8 cellular contexts compared by ENCODE assay signal in the genomic region with DNA sequence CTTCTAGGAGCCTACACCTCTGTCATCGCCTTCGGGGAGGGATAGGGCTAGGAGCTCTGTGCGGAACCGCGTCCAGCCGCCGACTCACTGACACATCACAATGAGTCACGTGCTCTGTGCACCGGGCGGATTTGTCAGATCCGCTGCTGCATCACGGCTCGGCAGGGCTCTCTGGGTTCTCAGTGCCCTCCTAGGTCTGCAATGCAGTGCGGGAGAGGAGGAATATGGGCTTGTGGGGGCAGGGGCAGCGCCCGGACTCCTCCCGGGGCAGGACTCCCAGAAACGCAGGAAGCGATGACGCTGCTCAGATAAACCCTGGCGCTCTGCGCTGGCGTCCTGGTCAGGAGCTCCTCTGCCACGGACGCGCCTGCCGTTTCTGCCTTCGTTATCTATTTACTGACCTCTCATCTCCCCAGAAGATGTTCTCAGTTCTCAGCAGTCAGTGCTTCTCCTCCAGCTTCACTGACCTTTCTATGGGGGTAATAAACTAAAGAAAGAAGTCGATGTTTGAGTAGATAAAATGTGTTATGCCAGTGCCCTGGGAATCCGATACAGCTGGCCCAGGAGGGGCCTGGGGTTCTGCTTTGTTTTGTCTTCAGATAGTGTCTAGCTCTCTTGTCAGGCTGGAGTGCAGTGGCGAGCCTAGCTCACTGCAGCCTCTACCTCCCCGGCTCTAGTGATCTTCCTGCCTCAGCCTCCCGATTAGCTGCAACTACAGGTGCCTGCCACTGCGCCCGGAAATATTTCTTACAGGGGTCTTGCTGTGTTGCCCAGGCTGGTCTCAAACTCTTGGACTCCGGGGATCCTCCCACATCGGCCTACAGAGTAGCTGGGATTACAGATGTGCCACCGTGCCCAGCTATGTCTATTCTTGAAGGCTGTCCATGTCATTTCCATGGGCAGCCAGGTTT. TPM values are rescaled to one million over a fixed set of nuclear protein-coding genes. Genes with fewer than 3 reads are reported as not detected.
DNase-seq lines count a peak whose midpoint lies in the region; ATAC-seq, FAIRE-seq and TF ChIP-seq lines count a peak whose summit lies in the region.

No MANE protein-coding gene starts in this region.

- peak overlapping the region; percentile 88 for H3K27ac Mint-ChIP-seq in activated T-helper 1 cell treated with anti-CD3 and anti-CD28 coated beads, Interleukin-12 subunit alpha, Interleukin-12 subunit beta, Interleukin-2, Interleukin-4 antibody, amounts not matched to agents 30 ng/mL and 10 ng/mL and 1 ng/mL, durations not matched to agents 14 hours and 24 hours and 36 hours
- peak overlapping the region; percentile 95 to 97 for H3K27ac Mint-ChIP-seq in natural killer cell treated with Interleukin-12 subunit alpha and Interleukin-12 subunit beta and Interleukin-15 and Interleukin-18, amount 100 ng/mL, for 72 hours

- intact Hi-C loops in activated T-helper 1 cell treated with anti-CD3 and anti-CD28 coated beads, Interleukin-12 subunit alpha, Interleukin-12 subunit beta, Interleukin-2, Interleukin-4 antibody, amounts not matched to agents 30 ng/mL and 10 ng/mL and 1 ng/mL, durations not matched to agents 14 hours and 24 hours and 36 hours (cut with micrococcal nuclease) = loop anchor here (1.0 to 2.0 kb wide), 2 partner anchors 22 to 28 kb away; no protein-coding TSS in a partner anchor

- FAIRE-seq in RCC 7860 (lab: Jason Lieb, UNC) = peak; percentile 92

- peaks cover 28% of the 10 kb centered on the region for H3K4me1 Mint-ChIP-seq in activated T-helper 1 cell treated with anti-CD3 and anti-CD28 coated beads, Interleukin-12 subunit alpha, Interleukin-12 subunit beta, Interleukin-2, Interleukin-4 antibody, amounts not matched to agents 30 ng/mL and 10 ng/mL and 1 ng/mL, durations not matched to agents 14 hours and 24 hours and 36 hours (ENCODE audit: low read depth)
- peaks cover 42 to 43% of the 10 kb centered on the region in 2 donors for H3K4me1 Mint-ChIP-seq in natural killer cell treated with Interleukin-12 subunit alpha and Interleukin-12 subunit beta and Interleukin-15 and Interleukin-18, amount 100 ng/mL, for 72 hours (ENCODE audit: low read depth in 2 of 2)

- DNase-seq in DMS53 (lab: John Stamatoyannopoulos, UW) (peak; percentile 99), KBM-7 (peak; percentile 91), RCC 7860 (ENCODE audit: low spot score) (peak; percentile 100), fibroblast of pulmonary artery (ENCODE audit: low read depth) (peak; percentile 99)
- peak; percentile 68 for DNase-seq in activated T-helper 1 cell treated with anti-CD3 and anti-CD28 coated beads, Interleukin-12 subunit alpha, Interleukin-12 subunit beta, Interleukin-2, Interleukin-4 antibody, amounts not matched to agents 30 ng/mL and 10 ng/mL and 1 ng/mL, durations not matched to agents 14 hours and 24 hours and 36 hours (ENCODE audit: low spot score)
- DNase-seq in natural killer cell treated with Interleukin-12 subunit alpha and Interleukin-12 subunit beta and Interleukin-15 and Interleukin-18, amount 100 ng/mL, for 72 hours (ENCODE audit: low spot score) = peak; percentile 86
- peak; percentile 83 for DNase-seq in stimulated activated naive CD4-positive, alpha-beta T cell treated with Interleukin-2 at 50 U/mL for 16 hours (lab: John Stamatoyannopoulos, UW)

- H3K9me3 Mint-ChIP-seq in activated T-helper 1 cell treated with anti-CD3 and anti-CD28 coated beads, Interleukin-12 subunit alpha, Interleukin-12 subunit beta, Interleukin-2, Interleukin-4 antibody, amounts not matched to agents 30 ng/mL and 10 ng/mL and 1 ng/mL, durations not matched to agents 14 hours and 24 hours and 36 hours = no peaks in the 10 kb centered on the region
- no peaks in the 10 kb centered on the region for H3K9me3 Mint-ChIP-seq in natural killer cell treated with Interleukin-12 subunit alpha and Interleukin-12 subunit beta and Interleukin-15 and Interleukin-18, amount 100 ng/mL, for 72 hours

- in situ Hi-C loops in KBM-7 (cut with MboI; ENCODE audit: low pct_unique_long_range_greater_than_20kb, low sequenced_read_pairs) = no loop called here

- no peaks in the 10 kb centered on the region for H3K36me3 Mint-ChIP-seq in activated T-helper 1 cell treated with anti-CD3 and anti-CD28 coated beads, Interleukin-12 subunit alpha, Interleukin-12 subunit beta, Interleukin-2, Interleukin-4 antibody, amounts not matched to agents 30 ng/mL and 10 ng/mL and 1 ng/mL, durations not matched to agents 14 hours and 24 hours and 36 hours (ENCODE audit: low read depth)
- no peaks in the 10 kb centered on the region for H3K36me3 Mint-ChIP-seq in natural killer cell treated with Interleukin-12 subunit alpha and Interleukin-12 subunit beta and Interleukin-15 and Interleukin-18, amount 100 ng/mL, for 72 hours

- no peak for TF ChIP-seq CTCF in fibroblast of pulmonary artery (IDR thresholded peaks at IDR 0.05; ENCODE audit: low read length, missing control alignments)

- H3K4me3 ChIP-seq in fibroblast of pulmonary artery (replicated peaks; ENCODE audit: low read depth, low read length) = peak overlapping the region; percentile 39

- H3K27me3 Mint-ChIP-seq in activated T-helper 1 cell treated with anti-CD3 and anti-CD28 coated beads, Interleukin-12 subunit alpha, Interleukin-12 subunit beta, Interleukin-2, Interleukin-4 antibody, amounts not matched to agents 30 ng/mL and 10 ng/mL and 1 ng/mL, durations not matched to agents 14 hours and 24 hours and 36 hours (ENCODE audit: insufficient read depth) = no peaks in the 10 kb centered on the region
- H3K27me3 Mint-ChIP-seq in natural killer cell treated with Interleukin-12 subunit alpha and Interleukin-12 subunit beta and Interleukin-15 and Interleukin-18, amount 100 ng/mL, for 72 hours = no peaks in the 10 kb centered on the region

- peak overlapping the region; percentile 88 for H3K4me3 Mint-ChIP-seq in activated T-helper 1 cell treated with anti-CD3 and anti-CD28 coated beads, Interleukin-12 subunit alpha, Interleukin-12 subunit beta, Interleukin-2, Interleukin-4 antibody, amounts not matched to agents 30 ng/mL and 10 ng/mL and 1 ng/mL, durations not matched to agents 14 hours and 24 hours and 36 hours
- peak overlapping the region; percentile 91 for H3K4me3 Mint-ChIP-seq in natural killer cell treated with Interleukin-12 subunit alpha and Interleukin-12 subunit beta and Interleukin-15 and Interleukin-18, amount 100 ng/mL, for 72 hours

- peak; percentile 98 for ATAC-seq in GM21717 (IDR thresholded peaks at IDR 0.05; ENCODE audit: unreplicated experiment)
- ATAC-seq in natural killer cell treated with Interleukin-12 subunit alpha and Interleukin-12 subunit beta and Interleukin-15 and Interleukin-18, amount 100 ng/mL, for 72 hours = peak; percentile 97

RNA-seq across cellular contexts. Expression of gene ITGB1, which starts 22.8 kb away (rescaled TPM):
- total RNA-seq in activated T-helper 1 cell treated with anti-CD3 and anti-CD28 coated beads, Interleukin-12 subunit alpha, Interleukin-12 subunit beta, Interleukin-2, Interleukin-4 antibody, amounts not matched to agents 30 ng/mL and 10 ng/mL and 1 ng/mL, durations not matched to agents 14 hours and 24 hours and 36 hours = 51.4 and 61.4 TPM in 2 replicates
- total RNA-seq in natural killer cell treated with Interleukin-12 subunit alpha and Interleukin-12 subunit beta and Interleukin-15 and Interleukin-18, amount 100 ng/mL, for 72 hours = 100 to 1,000 TPM; 101 to 119 TPM

Comparison
In these comparisons a context has a peak if more than half of its experiments do, and no peak if none do; other contexts are left out.
1. Peak in every context shown above with its lines: DNase-seq, ATAC-seq and H3K4me3 ChIP-seq.